In genomic region chr11:66278396-66279091, GRCh38 we compare ENCODE assay signal across 7 cellular contexts. TPM values are rescaled to one million over a fixed set of nuclear protein-coding genes. Genes with fewer than 3 reads are reported as not detected.
A peak's percentile ranks its signal among the peaks of the same experiment; 100 is the strongest.
DNase-seq lines count a peak whose midpoint lies in the region; ATAC-seq and TF ChIP-seq lines count a peak whose summit lies in the region.

No MANE protein-coding gene starts in this region.

- no peak overlapping the region for H3K27ac ChIP-seq in osteoblast (ENCODE audit: low read depth, low read length)

- TF ChIP-seq CTCF in brain (conservative IDR thresholded peaks at IDR 0.05) (no peak), osteoblast (IDR thresholded peaks at IDR 0.05; ENCODE audit: extremely low read depth, low read depth, low read length) (no peak)

- no peaks in the 10 kb centered on the region for H3K9me3 ChIP-seq in osteoblast (ENCODE audit: low read depth, low read length)

- H2AFZ ChIP-seq in osteoblast (ENCODE audit: low read length) = no peak overlapping the region

- H3K27me3 Mint-ChIP-seq in brain = no peaks in the 10 kb centered on the region

- no peak overlapping the region for H3K4me3 ChIP-seq in osteoblast (ENCODE audit: insufficient read depth, low read length)

- H3K4me1 ChIP-seq in osteoblast (ENCODE audit: insufficient read depth, low read length) = peaks cover 4% of the 10 kb centered on the region

- H3K27me3 ChIP-seq in osteoblast (ENCODE audit: insufficient read depth, low read length) = peaks cover 6% of the 10 kb centered on the region

- intact Hi-C loops in Right ventricle myocardium inferior (cut with DNase I) = no loop called here

- H3K36me3 Mint-ChIP-seq in brain = peaks cover 6% of the 10 kb centered on the region

- ATAC-seq in Right ventricle myocardium inferior = no peak
- ATAC-seq in HG03565 (IDR thresholded peaks at IDR 0.05; ENCODE audit: unreplicated experiment) = no peak

- H3K36me3 ChIP-seq in osteoblast (ENCODE audit: insufficient read depth, low read length) = peaks cover 26% of the 10 kb centered on the region

- H3K4me1 Mint-ChIP-seq in brain = peaks cover 59% of the 10 kb centered on the region

- H3K4me3 Mint-ChIP-seq in brain = peak overlapping the region; percentile 85 to 90 (median 90)

- H3K27ac Mint-ChIP-seq in brain = peak overlapping the region; percentile 79 to 98 (median 95)

- peak; percentile 24 for DNase-seq in EH (ENCODE audit: low read depth)
- DNase-seq in NAMALWA (ENCODE audit: low spot score) = peak; percentile 44
- DNase-seq in osteoblast (ENCODE audit: insufficient read length, low spot score, missing footprints) = peak; percentile 91
- no peak for DNase-seq in Right ventricle myocardium inferior (ENCODE audit: missing footprints)
- no peak for DNase-seq in iPS-NIHi11 (ENCODE audit: low spot score)

- H3K9me3 Mint-ChIP-seq in brain = no peaks in the 10 kb centered on the region

- no peak overlapping the region for H3K4me2 ChIP-seq in osteoblast (ENCODE audit: insufficient read depth, low read length)

- H4K20me1 ChIP-seq in osteoblast (ENCODE audit: insufficient read depth, low read length) = peaks cover 21% of the 10 kb centered on the region

- H3K79me2 ChIP-seq in osteoblast (ENCODE audit: insufficient read depth, low read length) = no peaks in the 10 kb centered on the region

RNA-seq across cellular contexts. Expression of gene CNIH2, which starts 0.6 kb away (rescaled TPM):
- polyA plus RNA-seq in brain (ENCODE audit: insufficient read depth, low read depth, low replicate concordance) = 146 TPM
- total RNA-seq in osteoblast (under 0.01 TPM in 1 of 2 replicates, not detected in the other), Right ventricle myocardium inferior (not detected)

RNA-seq across cellular contexts. Expression of gene RAB1B, which starts 10.1 kb away (rescaled TPM):
- polyA plus RNA-seq in brain (ENCODE audit: insufficient read depth, low read depth, low replicate concordance) = 297 TPM
- total RNA-seq in osteoblast (75.3 and 75.4 TPM in 2 replicates), Right ventricle myocardium inferior (125 TPM)

RNA-seq across cellular contexts. Expression of gene YIF1A, which starts 10.4 kb away (rescaled TPM):
- 118 TPM for polyA plus RNA-seq in brain (ENCODE audit: insufficient read depth, low read depth, low replicate concordance)
- 165 and 182 TPM in 2 replicates for total RNA-seq in osteoblast
- total RNA-seq in Right ventricle myocardium inferior = 48.7 TPM

RNA-seq across cellular contexts. Expression of gene TMEM151A, which starts 13.2 kb away (rescaled TPM):
- polyA plus RNA-seq in brain (ENCODE audit: insufficient read depth, low read depth, low replicate concordance) = 54.6 TPM
- 0.29 and 0.36 TPM in 2 replicates for total RNA-seq in osteoblast
- total RNA-seq in Right ventricle myocardium inferior = 0.14 TPM

RNA-seq across cellular contexts. Expression of gene KLC2, which starts 21.0 kb away (rescaled TPM):
- polyA plus RNA-seq in brain (ENCODE audit: insufficient read depth, low read depth, low replicate concordance) = 122 TPM
- 21.7 and 33.9 TPM in 2 replicates for total RNA-seq in osteoblast
- 35.3 TPM for total RNA-seq in Right ventricle myocardium inferior

Comparison
In these comparisons a context has a peak if more than half of its experiments do, and no peak if none do; other contexts are left out.
1. DNase-seq: peak in EH (single experiment), NAMALWA (single experiment) and osteoblast (single experiment); none in Right ventricle myocardium inferior (single experiment) and iPS-NIHi11 (single experiment).